1 cellular context compared by ENCODE assay signal in genomic region chr11:76634934-76635333, GRCh38.
TF ChIP-seq lines count a peak whose summit lies in the region.

No MANE protein-coding gene starts in this region.

TF ChIP-seq in IMR-90, 13 proteins besides CTCF, POLR2A, EP300 and RAD21 (continued from another document):
- TF ChIP-seq CEBPB (IDR thresholded peaks at IDR 0.05; ENCODE audit: low read depth, low read length) (no peak), USF2 (IDR thresholded peaks at IDR 0.05; ENCODE audit: low read depth, low read length) (no peak), BHLHE40 (IDR thresholded peaks at IDR 0.05; ENCODE audit: low read depth, low read length) (no peak)
